In the genomic region with DNA sequence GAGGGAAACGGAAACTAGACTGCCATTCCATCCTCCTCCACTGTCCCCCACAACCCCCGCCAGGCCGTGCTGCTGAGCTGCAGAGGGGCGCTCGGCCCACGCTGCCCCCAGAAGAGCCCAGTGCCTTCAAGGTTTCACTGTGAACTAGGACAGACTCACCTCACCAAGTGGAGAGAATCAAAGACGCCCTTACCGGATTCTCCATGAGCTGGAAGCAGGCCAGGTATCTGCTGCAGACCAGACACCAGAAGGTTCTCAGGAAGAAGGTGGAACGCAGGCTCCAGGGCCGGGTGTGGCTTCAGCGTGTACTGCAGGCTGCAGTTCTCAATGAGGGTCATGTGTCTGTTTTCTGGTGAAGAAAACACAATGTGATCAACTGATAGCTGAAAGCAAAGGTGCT, we compare ENCODE assay signal across 7 cellular contexts.
"Had no signal": no experiment of that assay in that cellular context is flagged by ENCODE, and none has a peak within 500 bp of the region (broad histone marks: within the 10 kb centered on the region; RNA-seq: fewer than 3 reads in every experiment).

No MANE protein-coding gene starts in this region.

- DNase-seq: activated CD4-positive, alpha-beta T cell treated with anti-CD3 and anti-CD28 coated beads, Interleukin-2, amount 50 U/mL, for 1 hour; activated gamma-delta T cell; amygdala; effector memory CD8-positive, alpha-beta T cell; kidney glomerular epithelial cell; naive B cell; transverse colon had no signal
